ENCODE assay signal across 18 cellular contexts in the genomic region with DNA sequence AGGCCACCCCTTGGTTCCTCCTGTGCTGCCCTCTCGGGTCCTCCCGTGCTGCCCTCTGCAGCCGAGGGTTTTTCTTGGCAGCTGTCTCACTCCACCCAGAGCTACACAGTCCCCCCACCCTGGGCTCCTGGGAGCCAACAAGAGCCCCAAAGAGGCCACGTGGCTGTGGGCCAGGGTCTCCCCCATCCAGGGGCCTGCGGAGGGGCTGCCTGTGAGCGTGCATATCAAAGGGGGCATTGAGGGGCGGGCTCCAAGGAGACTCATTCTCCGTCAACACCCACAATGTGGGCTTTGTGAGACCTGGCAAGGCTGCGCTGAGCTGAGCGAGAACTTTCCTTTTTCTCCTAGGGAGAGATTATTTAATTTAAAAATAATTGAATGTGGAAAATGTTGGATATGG.
DNase-seq lines count a peak whose midpoint lies in the region; ATAC-seq and TF ChIP-seq lines count a peak whose summit lies in the region.
"Had no signal": no experiment of that assay in that cellular context is flagged by ENCODE, and none has a peak within 500 bp of the region (broad histone marks: within the 10 kb centered on the region; RNA-seq: fewer than 3 reads in every experiment).

No MANE protein-coding gene starts in this region.

- H3K27me3 ChIP-seq in thoracic aorta (replicated peaks; ENCODE audit: insufficient read depth) = no peaks in the 10 kb centered on the region
- H3K27me3 ChIP-seq: BE2C had no signal

- peaks cover 6% of the 10 kb centered on the region for H3K9me3 ChIP-seq in thoracic aorta
- H3K9me3 ChIP-seq: BE2C had no signal

- peak overlapping the region; percentile 41 for H3K27ac ChIP-seq in angular gyrus (ENCODE audit: low read depth, low read length)
- H3K27ac ChIP-seq in cingulate gyrus (ENCODE audit: low read depth, low read length) = peak overlapping the region; percentile 85
- H3K27ac ChIP-seq in thoracic aorta = peak overlapping the region; percentile 98 to 100
- H3K27ac ChIP-seq: A549, KMS-11 had no signal

- no peak for ATAC-seq in thoracic aorta (ENCODE audit: insufficient number of reproducible peaks, low FRiP score, low read depth)
- ATAC-seq: A549 had no signal

- peaks cover 43 to 62% of the 10 kb centered on the region in 2 donors for H3K4me1 ChIP-seq in thoracic aorta (ENCODE audit: control insufficient read depth in 1 of 2, low read depth in 2 of 2)
- H3K4me1 ChIP-seq: A549, BE2C had no signal

- no peaks in the 10 kb centered on the region for H3K36me3 ChIP-seq in thoracic aorta
- H3K36me3 ChIP-seq: BE2C had no signal

- no peak for TF ChIP-seq CTCF in thoracic aorta (IDR thresholded peaks at IDR 0.05)

- no peak overlapping the region for H3K4me3 ChIP-seq in thoracic aorta
- H3K4me3 ChIP-seq: A549 had no signal

- DNase-seq in midbrain (lab: John Stamatoyannopoulos, UW) (peak; percentile 31), thoracic aorta (ENCODE audit: low spot score) (no peak), NCI-H345 (lab: John Stamatoyannopoulos, UW) (no peak), COR-L47 (lab: John Stamatoyannopoulos, UW) (no peak), putamen (ENCODE audit: low spot score) (no peak), SW 1271 (lab: John Stamatoyannopoulos, UW) (no peak)
- DNase-seq: BE2C, IMR-90, NCI-H1092 treated with DMSO at 0.1 percent for 48 hours, NCI-H146, NCI-H2081, NCI-H2171 treated with DMSO at 0.1 percent for 48 hours, NCI-H446, NCI-H526 had no signal

Comparison
In these comparisons a context has a peak if more than half of its experiments do, and no peak if none do; other contexts are left out.
1. H3K27ac ChIP-seq: peak in every context shown above with its lines; median percentile 99 in thoracic aorta; 85 in cingulate gyrus; 41 in angular gyrus.